In genomic region chr15:85751731-85752421, GRCh38 we compare ENCODE assay signal across 11 cellular contexts. TPM values are rescaled to one million over a fixed set of nuclear protein-coding genes. Genes with fewer than 3 reads are reported as not detected.
DNase-seq lines count a peak whose midpoint lies in the region; ATAC-seq and TF ChIP-seq lines count a peak whose summit lies in the region.
"Had no signal": no experiment of that assay in that cellular context is flagged by ENCODE, and none has a peak within 500 bp of the region (broad histone marks: within the 10 kb centered on the region; RNA-seq: fewer than 3 reads in every experiment).

No MANE protein-coding gene starts in this region.

- peaks cover 14 to 83% (median 30%) of the 10 kb centered on the region in 3 donors for H3K4me1 ChIP-seq in esophagus squamous epithelium
- peaks cover 0 to 49% (median 19%) of the 10 kb centered on the region in 4 donors for H3K4me1 ChIP-seq in tibial nerve

- peak overlapping the region in 2 of 3 experiments; percentile 18 to 30 for H3K4me3 Mint-ChIP-seq in nephron

- H3K9me3 ChIP-seq in esophagus squamous epithelium (no peaks in the 10 kb centered on the region), tibial nerve (no peaks in the 10 kb centered on the region)
- H3K9me3 ChIP-seq: neutrophil had no signal

- H3K4me3 ChIP-seq in esophagus squamous epithelium (no peak overlapping the region), tibial nerve (no peak overlapping the region)

- H3K36me3 Mint-ChIP-seq in nephron (ENCODE audit: low read depth): peaks cover 27% of the 10 kb centered on the region

- no peaks in the 10 kb centered on the region for H3K9me3 Mint-ChIP-seq in nephron

- ATAC-seq in GM19035 (IDR thresholded peaks at IDR 0.05; ENCODE audit: unreplicated experiment): no peak

- intact Hi-C loops in esophagus squamous epithelium (cut with DNase I): loop anchor here (10.0 kb wide), 1 partner anchor 83 kb away; no protein-coding TSS in a partner anchor

- 73 to 80% methylated on average over 2 to 6 of the region's 21 CpGs for WGBS in esophagus squamous epithelium, 2 donors
- WGBS in tibial nerve, 2 donors: 59 to 71% methylated on average over 16 to 20 of the region's 21 CpGs

- peaks cover 3 to 25% (median 6%) of the 10 kb centered on the region in 3 donors for H3K36me3 ChIP-seq in esophagus squamous epithelium
- H3K36me3 ChIP-seq in tibial nerve: peaks cover 0 to 20% (median 0%) of the 10 kb centered on the region in 3 donors

- H3K27me3 ChIP-seq in esophagus squamous epithelium (no peaks in the 10 kb centered on the region), tibial nerve (no peaks in the 10 kb centered on the region)

- TF ChIP-seq CTCF in esophagus squamous epithelium (IDR thresholded peaks at IDR 0.05): no peak
- TF ChIP-seq CTCF in nephron (IDR thresholded peaks at IDR 0.05; ENCODE audit: unreplicated experiment in 3 of 3): no peak
- no peak for TF ChIP-seq CTCF in tibial nerve (IDR thresholded peaks at IDR 0.05)
- no peak for TF ChIP-seq CTCF in GM10266 (IDR thresholded peaks at IDR 0.05; ENCODE audit: control insufficient read depth, insufficient read depth, low read depth, missing control alignments)

- H3K27ac ChIP-seq in esophagus squamous epithelium (peak overlapping the region in 3 of 4 donors; percentile 74 to 85 (median 81)), tibial nerve (peak overlapping the region in 3 of 4 donors; percentile 78 to 87 (median 83))
- H3K27ac ChIP-seq: neutrophil had no signal

- TF ChIP-seq EP300 in tibial nerve (IDR thresholded peaks at IDR 0.05): no peak

- H3K27me3 Mint-ChIP-seq in nephron (ENCODE audit: low read depth): no peaks in the 10 kb centered on the region

- peak overlapping the region; percentile 94 to 97 (median 95) for H3K27ac Mint-ChIP-seq in nephron

- peak; percentile 60 for DNase-seq in activated effector memory CD4-positive, alpha-beta T cell treated with anti-CD3 and anti-CD28 coated beads, Interleukin-2, amount 50 U/mL, for 16 hours
- no peak for DNase-seq in activated effector memory CD4-positive, alpha-beta T cell treated with Interleukin-2 at 50 U/mL for 16 hours
- DNase-seq in esophagus squamous epithelium (lab: John Stamatoyannopoulos, UW): no peak
- peak in 1 of 2 donors; percentile 9 for DNase-seq in tibial nerve (ENCODE audit: low spot score in 2 of 2)
- no peak for DNase-seq in GM10266 (ENCODE audit: extremely low spot score)
- no peak for DNase-seq in stimulated activated CD4-positive, alpha-beta T cell treated with anti-CD3 and anti-CD28 coated beads, Interleukin-4, amount 100 ng/mL, for 1 hour
- DNase-seq: activated CD4-positive, alpha-beta T cell treated with anti-CD3 and anti-CD28 coated beads, Interleukin-2, amount 50 U/mL, for 48 hours; NCI-H2171 treated with DMSO at 0.1 percent for 48 hours had no signal

- TF ChIP-seq POLR2A in esophagus squamous epithelium (IDR thresholded peaks at IDR 0.05) (no peak), tibial nerve (IDR thresholded peaks at IDR 0.05) (no peak)

- H3K4me1 Mint-ChIP-seq in nephron: peaks cover 70% of the 10 kb centered on the region

RNA-seq across cellular contexts. Expression of gene KLHL25, which starts 42.8 kb away (rescaled TPM):
- total RNA-seq in esophagus squamous epithelium: 10 to 100 TPM in 1 of 4 donors, 1 to 10 TPM in 3; 3.1 to 11.6 (median 8.1) TPM
- total RNA-seq in tibial nerve: 10 to 100 TPM in 3 of 4 donors, 1 to 10 TPM in 1; 8.4 to 34.2 (median 12.6) TPM
